Comparison of ENCODE assay signal across 18 cellular contexts in the genomic region with DNA sequence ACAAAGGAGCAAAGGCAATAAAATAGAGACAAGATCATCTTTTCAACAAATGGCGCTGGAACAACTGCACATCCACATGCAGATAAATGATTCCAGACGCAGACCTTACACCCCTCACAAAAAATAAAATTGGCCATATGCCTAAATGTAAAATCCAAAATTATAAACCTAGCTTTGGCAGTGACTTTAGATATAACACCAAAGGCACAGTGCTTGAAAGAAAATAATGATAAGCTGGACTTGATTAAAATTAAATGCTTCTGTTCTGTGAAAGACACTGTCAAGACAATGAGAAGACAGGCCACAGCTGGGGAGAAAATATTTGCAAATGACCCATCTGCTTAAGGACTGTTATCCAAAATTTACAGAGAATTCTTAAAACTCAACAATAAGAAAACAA. TPM values are rescaled to one million over a fixed set of nuclear protein-coding genes. Genes with fewer than 3 reads are reported as not detected.
"Had no signal": no experiment of that assay in that cellular context is flagged by ENCODE, and none has a peak within 500 bp of the region (broad histone marks: within the 10 kb centered on the region; RNA-seq: fewer than 3 reads in every experiment).

No MANE protein-coding gene starts in this region.

- H3K27ac ChIP-seq: skin epidermis, suprapubic skin, upper lobe of left lung had no signal

- H3K27me3 Mint-ChIP-seq: activated CD4-positive, alpha-beta T cell treated with anti-CD3 and anti-CD28 coated beads for 36 hours; activated naive CD8-positive, alpha-beta T cell treated with anti-CD3 and anti-CD28 coated beads for 36 hours; stimulated activated naive CD8-positive, alpha-beta T cell treated with anti-CD3 and anti-CD28 coated beads, Interleukin-15, Interleukin-2, amounts not matched to agents 100 ng/mL and 50 ng/mL, for 24 hours had no signal

- H3K9me3 ChIP-seq: right atrium auricular region, suprapubic skin, upper lobe of left lung had no signal

- H3K9me3 Mint-ChIP-seq: activated CD4-positive, alpha-beta memory T cell treated with anti-CD3 and anti-CD28 coated beads, Interleukin-2, amount 10 ng/mL, durations not matched to agents 7 days and 5 days; activated naive CD8-positive, alpha-beta T cell treated with anti-CD3 and anti-CD28 coated beads for 36 hours; immature natural killer cell; stimulated activated naive CD8-positive, alpha-beta T cell treated with anti-CD3 and anti-CD28 coated beads, Interleukin-15, Interleukin-2, amounts not matched to agents 100 ng/mL and 50 ng/mL, for 24 hours had no signal

- H3K4me3 ChIP-seq: dorsolateral prefrontal cortex, gastroesophageal sphincter, heart right ventricle, right atrium auricular region, skin epidermis, suprapubic skin, upper lobe of left lung had no signal

- H3K27ac Mint-ChIP-seq: activated CD4-positive, alpha-beta memory T cell treated with anti-CD3 and anti-CD28 coated beads, Interleukin-2, amount 10 ng/mL, durations not matched to agents 7 days and 5 days; activated CD4-positive, alpha-beta T cell treated with anti-CD3 and anti-CD28 coated beads for 36 hours; activated CD8-positive, alpha-beta memory T cell treated with anti-CD3 and anti-CD28 coated beads, Interleukin-2, amount 10 ng/mL, durations not matched to agents 7 days and 5 days; activated naive CD8-positive, alpha-beta T cell treated with anti-CD3 and anti-CD28 coated beads for 36 hours; immature natural killer cell; stimulated activated naive CD8-positive, alpha-beta T cell treated with anti-CD3 and anti-CD28 coated beads, Interleukin-15, Interleukin-2, amounts not matched to agents 100 ng/mL and 50 ng/mL, for 24 hours had no signal

- H3K27me3 ChIP-seq: dorsolateral prefrontal cortex, gastroesophageal sphincter, heart right ventricle, right atrium auricular region, suprapubic skin, upper lobe of left lung had no signal

- DNase-seq: activated CD4-positive, alpha-beta memory T cell treated with anti-CD3 and anti-CD28 coated beads, Interleukin-2, amount 10 ng/mL, durations not matched to agents 7 days and 5 days; activated CD4-positive, alpha-beta T cell treated with anti-CD3 and anti-CD28 coated beads for 36 hours; activated CD8-positive, alpha-beta memory T cell treated with anti-CD3 and anti-CD28 coated beads, Interleukin-2, amount 10 ng/mL, durations not matched to agents 7 days and 5 days; activated naive CD4-positive, alpha-beta T cell; activated naive CD8-positive, alpha-beta T cell treated with anti-CD3 and anti-CD28 coated beads for 36 hours; amniotic stem cell; heart right ventricle; immature natural killer cell; kidney glomerular epithelial cell; T-helper 2 cell; upper lobe of left lung had no signal

- H3K4me1 Mint-ChIP-seq: activated CD4-positive, alpha-beta memory T cell treated with anti-CD3 and anti-CD28 coated beads, Interleukin-2, amount 10 ng/mL, durations not matched to agents 7 days and 5 days; activated CD4-positive, alpha-beta T cell treated with anti-CD3 and anti-CD28 coated beads for 36 hours; activated CD8-positive, alpha-beta memory T cell treated with anti-CD3 and anti-CD28 coated beads, Interleukin-2, amount 10 ng/mL, durations not matched to agents 7 days and 5 days; activated naive CD8-positive, alpha-beta T cell treated with anti-CD3 and anti-CD28 coated beads for 36 hours; immature natural killer cell; naive thymus-derived CD8-positive, alpha-beta T cell had no signal

- H3K36me3 ChIP-seq: gastroesophageal sphincter, heart right ventricle, right atrium auricular region, suprapubic skin, upper lobe of left lung had no signal

- H3K36me3 Mint-ChIP-seq: activated CD8-positive, alpha-beta memory T cell treated with anti-CD3 and anti-CD28 coated beads, Interleukin-2, amount 10 ng/mL, durations not matched to agents 7 days and 5 days; activated naive CD8-positive, alpha-beta T cell treated with anti-CD3 and anti-CD28 coated beads for 36 hours; immature natural killer cell; naive thymus-derived CD8-positive, alpha-beta T cell had no signal

- H3K4me3 Mint-ChIP-seq: activated CD4-positive, alpha-beta memory T cell treated with anti-CD3 and anti-CD28 coated beads, Interleukin-2, amount 10 ng/mL, durations not matched to agents 7 days and 5 days; activated CD4-positive, alpha-beta T cell treated with anti-CD3 and anti-CD28 coated beads for 36 hours; activated CD8-positive, alpha-beta memory T cell treated with anti-CD3 and anti-CD28 coated beads, Interleukin-2, amount 10 ng/mL, durations not matched to agents 7 days and 5 days; activated naive CD8-positive, alpha-beta T cell treated with anti-CD3 and anti-CD28 coated beads for 36 hours; immature natural killer cell; naive thymus-derived CD8-positive, alpha-beta T cell; stimulated activated naive CD8-positive, alpha-beta T cell treated with anti-CD3 and anti-CD28 coated beads, Interleukin-15, Interleukin-2, amounts not matched to agents 100 ng/mL and 50 ng/mL, for 24 hours had no signal

- ATAC-seq: activated CD4-positive, alpha-beta T cell treated with anti-CD3 and anti-CD28 coated beads for 36 hours; activated CD8-positive, alpha-beta memory T cell treated with anti-CD3 and anti-CD28 coated beads, Interleukin-2, amount 10 ng/mL, durations not matched to agents 7 days and 5 days; gastroesophageal sphincter; naive thymus-derived CD8-positive, alpha-beta T cell had no signal

RNA-seq across cellular contexts. Expression of a gene that starts 10.0 kb away (rescaled TPM):
- total RNA-seq: activated CD8-positive, alpha-beta memory T cell treated with anti-CD3 and anti-CD28 coated beads, Interleukin-2, amount 10 ng/mL, durations not matched to agents 7 days and 5 days had no signal
- polyA plus RNA-seq: immature natural killer cell; naive thymus-derived CD8-positive, alpha-beta T cell had no signal
